26 cellular contexts compared by ENCODE assay signal in the genomic region with DNA sequence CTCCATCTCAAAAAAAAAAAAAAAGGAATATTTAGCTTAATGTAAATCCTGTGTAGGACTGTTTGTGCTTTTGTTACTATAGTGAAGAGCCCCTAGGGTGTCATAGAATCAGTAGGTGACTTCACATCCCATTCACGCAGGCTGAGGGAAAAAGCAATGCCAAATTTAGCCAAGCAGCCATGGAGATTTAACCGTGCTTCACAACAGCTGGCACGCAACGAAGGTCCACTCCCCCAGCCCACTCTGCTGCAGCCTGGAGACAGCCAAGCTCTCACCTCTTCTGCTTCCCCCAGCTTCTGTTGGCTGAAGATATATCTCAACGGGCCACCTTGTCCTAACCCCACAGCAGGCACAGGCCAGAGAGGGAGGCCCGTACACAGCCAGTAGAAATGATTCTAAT.
DNase-seq lines count a peak whose midpoint lies in the region; ATAC-seq and TF ChIP-seq lines count a peak whose summit lies in the region.
"Had no signal": no experiment of that assay in that cellular context is flagged by ENCODE, and none has a peak within 500 bp of the region (broad histone marks: within the 10 kb centered on the region; RNA-seq: fewer than 3 reads in every experiment).

No MANE protein-coding gene starts in this region.

- no peaks in the 10 kb centered on the region for H3K9me3 ChIP-seq in heart left ventricle
- H3K9me3 ChIP-seq in prostate gland, result no peaks in the 10 kb centered on the region
- H3K9me3 ChIP-seq: BLaER1, body of pancreas, HAP-1, vagina had no signal

- no peaks in the 10 kb centered on the region for H3K9me3 Mint-ChIP-seq in activated T-cell treated with anti-CD3 and anti-CD28 coated beads, Interleukin-2, amount 50 U/mL, for 72 hours
- H3K9me3 Mint-ChIP-seq: activated CD8-positive, alpha-beta T cell treated with anti-CD3 and anti-CD28 coated beads for 36 hours; activated naive CD8-positive, alpha-beta T cell treated with anti-CD3 and anti-CD28 coated beads, Interleukin-2, amount 10 ng/mL, durations not matched to agents 7 days and 5 days; activated T-cell treated with anti-CD3 and anti-CD28 coated beads, Interleukin-2, amount 50 U/mL, for 24 hours; nephron had no signal

- peaks cover 0 to 1% of the 10 kb centered on the region in 2 donors for H3K36me3 Mint-ChIP-seq in activated T-cell treated with anti-CD3 and anti-CD28 coated beads, Interleukin-2, amount 50 U/mL, for 72 hours (ENCODE audit: insufficient read depth in 2 of 2)
- H3K36me3 Mint-ChIP-seq: activated naive CD8-positive, alpha-beta T cell treated with anti-CD3 and anti-CD28 coated beads, Interleukin-2, amount 10 ng/mL, durations not matched to agents 7 days and 5 days had no signal

- peaks cover 0 to 51% (median 18%) of the 10 kb centered on the region in 12 donors for H3K4me1 ChIP-seq in heart left ventricle
- no peaks in the 10 kb centered on the region for H3K4me1 ChIP-seq in prostate gland (replicated peaks)
- H3K4me1 ChIP-seq: HAP-1 had no signal

- no peak overlapping the region for H3K4me3 Mint-ChIP-seq in activated T-cell treated with anti-CD3 and anti-CD28 coated beads, Interleukin-2, amount 50 U/mL, for 72 hours
- H3K4me3 Mint-ChIP-seq: activated CD8-positive, alpha-beta T cell treated with anti-CD3 and anti-CD28 coated beads for 36 hours; activated naive CD8-positive, alpha-beta T cell treated with anti-CD3 and anti-CD28 coated beads, Interleukin-2, amount 10 ng/mL, durations not matched to agents 7 days and 5 days; activated T-cell treated with anti-CD3 and anti-CD28 coated beads, Interleukin-2, amount 50 U/mL, for 24 hours; nephron had no signal

- H3K36me3 ChIP-seq in heart left ventricle (peaks cover 0 to 18% (median 0%) of the 10 kb centered on the region in 9 donors), prostate gland (no peaks in the 10 kb centered on the region)
- H3K36me3 ChIP-seq: HAP-1, vagina had no signal

- H3K27me3 ChIP-seq in heart left ventricle, result no peaks in the 10 kb centered on the region
- no peaks in the 10 kb centered on the region for H3K27me3 ChIP-seq in prostate gland (replicated peaks; ENCODE audit: insufficient read depth)
- H3K27me3 ChIP-seq: BLaER1, body of pancreas, vagina had no signal

- no peak for TF ChIP-seq POLR2A in heart left ventricle (IDR thresholded peaks at IDR 0.05)
- no peak for TF ChIP-seq POLR2A in prostate gland (IDR thresholded peaks at IDR 0.05)

- 18 to 40% (median 28%) methylated on average over 6 of the region's 6 CpGs for WGBS in heart left ventricle, 4 donors
- WGBS in prostate gland, result 64% methylated on average over 6 of the region's 6 CpGs

- peak overlapping the region; percentile 64 to 95 (median 83) for H3K27ac ChIP-seq in heart left ventricle
- H3K27ac ChIP-seq in prostate gland, result peak overlapping the region; percentile 47 to 55
- H3K27ac ChIP-seq: BLaER1, body of pancreas had no signal

- DNase-seq in Right ventricle myocardium inferior (ENCODE audit: missing footprints), result no peak
- DNase-seq in cardiac septum (ENCODE audit: low spot score), result no peak
- DNase-seq in heart left ventricle, result peak in 4 of 5 donors; percentile 42 to 80 (median 58)
- DNase-seq in prostate gland (ENCODE audit: low spot score), result no peak
- DNase-seq in SHP77 treated with DMSO at 0.1 percent for 48 hours (lab: John Stamatoyannopoulos, UW), result no peak
- DNase-seq in activated naive CD4-positive, alpha-beta T cell treated with anti-CD3 and anti-CD28 coated beads, Interleukin-2, amount 50 U/mL, for 16 hours, result no peak
- no peak for DNase-seq in activated T-cell treated with anti-CD3 and anti-CD28 coated beads, Interleukin-2, amount 50 U/mL, for 72 hours
- DNase-seq: activated CD4-positive, CD25-positive, alpha-beta regulatory T cell; activated CD8-positive, alpha-beta T cell treated with anti-CD3 and anti-CD28 coated beads for 36 hours; activated naive CD8-positive, alpha-beta T cell treated with anti-CD3 and anti-CD28 coated beads, Interleukin-2, amount 10 ng/mL, durations not matched to agents 7 days and 5 days; activated T-cell treated with anti-CD3 and anti-CD28 coated beads, Interleukin-2, amount 50 U/mL, for 24 hours; EL; Karpas-422; mesendoderm; NCI-H1092; NCI-H2029 treated with DMSO at 0.1 percent for 48 hours; NCI-H524; RPMI8226; T-helper 9 cell had no signal

- no peak for TF ChIP-seq CTCF in heart left ventricle (IDR thresholded peaks at IDR 0.05)
- TF ChIP-seq CTCF in prostate gland (IDR thresholded peaks at IDR 0.05), result no peak

- ATAC-seq in Right ventricle myocardium inferior (peak; percentile 63), heart left ventricle (peak; percentile 53 to 75 (median 63)), GM21723 (IDR thresholded peaks at IDR 0.05; ENCODE audit: unreplicated experiment) (no peak)
- no peak for ATAC-seq in activated T-cell treated with anti-CD3 and anti-CD28 coated beads, Interleukin-2, amount 50 U/mL, for 72 hours (replicated peaks in 1 of 2)
- ATAC-seq: activated CD8-positive, alpha-beta T cell treated with anti-CD3 and anti-CD28 coated beads for 36 hours; body of pancreas had no signal

- no peak overlapping the region for H3K27ac Mint-ChIP-seq in activated T-cell treated with anti-CD3 and anti-CD28 coated beads, Interleukin-2, amount 50 U/mL, for 72 hours
- H3K27ac Mint-ChIP-seq: activated CD8-positive, alpha-beta T cell treated with anti-CD3 and anti-CD28 coated beads for 36 hours; activated naive CD8-positive, alpha-beta T cell treated with anti-CD3 and anti-CD28 coated beads, Interleukin-2, amount 10 ng/mL, durations not matched to agents 7 days and 5 days; activated T-cell treated with anti-CD3 and anti-CD28 coated beads, Interleukin-2, amount 50 U/mL, for 24 hours; progenitor cell of endocrine pancreas had no signal

- no peaks in the 10 kb centered on the region for H3K27me3 Mint-ChIP-seq in activated T-cell treated with anti-CD3 and anti-CD28 coated beads, Interleukin-2, amount 50 U/mL, for 72 hours (ENCODE audit: low read depth)
- H3K27me3 Mint-ChIP-seq: activated CD8-positive, alpha-beta T cell treated with anti-CD3 and anti-CD28 coated beads for 36 hours; activated naive CD8-positive, alpha-beta T cell treated with anti-CD3 and anti-CD28 coated beads, Interleukin-2, amount 10 ng/mL, durations not matched to agents 7 days and 5 days; activated T-cell treated with anti-CD3 and anti-CD28 coated beads, Interleukin-2, amount 50 U/mL, for 24 hours; progenitor cell of endocrine pancreas had no signal

- intact Hi-C loops in Right ventricle myocardium inferior (cut with DNase I), result no loop called here
- intact Hi-C loops in cardiac septum (cut with DNase I), result loop anchor here (2.0 to 5.0 kb wide), 2 partner anchors 20 to 34 kb away; no protein-coding TSS in a partner anchor
- intact Hi-C loops in heart left ventricle (cut with DNase I), result loop anchor here in 1 of 10 donors (5.0 kb wide), 1 partner anchor 34 kb away; no protein-coding TSS in a partner anchor
- intact Hi-C loops in prostate gland (cut with DNase I), result no loop called here

- H3K4me1 Mint-ChIP-seq in activated T-cell treated with anti-CD3 and anti-CD28 coated beads, Interleukin-2, amount 50 U/mL, for 72 hours (ENCODE audit: low read depth), result no peaks in the 10 kb centered on the region
- H3K4me1 Mint-ChIP-seq: activated naive CD8-positive, alpha-beta T cell treated with anti-CD3 and anti-CD28 coated beads, Interleukin-2, amount 10 ng/mL, durations not matched to agents 7 days and 5 days had no signal

- H3K4me3 ChIP-seq in heart left ventricle, result no peak overlapping the region
- H3K4me3 ChIP-seq in prostate gland, result no peak overlapping the region
- H3K4me3 ChIP-seq: BLaER1, body of pancreas, HAP-1, vagina had no signal

Comparison
In these comparisons a context has a peak if more than half of its experiments do, and no peak if none do; other contexts are left out.
1. DNase-seq: peak in heart left ventricle (4 of 5); none in Right ventricle myocardium inferior (single experiment), cardiac septum (single experiment), prostate gland (single experiment), SHP77 treated with DMSO at 0.1 percent for 48 hours (single experiment), activated naive CD4-positive, alpha-beta T cell treated with anti-CD3 and anti-CD28 coated beads, Interleukin-2, amount 50 U/mL, for 16 hours (single experiment) and activated T-cell treated with anti-CD3 and anti-CD28 coated beads, Interleukin-2, amount 50 U/mL, for 72 hours (0 of 2).
2. ATAC-seq: peak in Right ventricle myocardium inferior (single experiment) and heart left ventricle (4 of 4); none in GM21723 (single experiment) and activated T-cell treated with anti-CD3 and anti-CD28 coated beads, Interleukin-2, amount 50 U/mL, for 72 hours (0 of 2).